In the genomic region with DNA sequence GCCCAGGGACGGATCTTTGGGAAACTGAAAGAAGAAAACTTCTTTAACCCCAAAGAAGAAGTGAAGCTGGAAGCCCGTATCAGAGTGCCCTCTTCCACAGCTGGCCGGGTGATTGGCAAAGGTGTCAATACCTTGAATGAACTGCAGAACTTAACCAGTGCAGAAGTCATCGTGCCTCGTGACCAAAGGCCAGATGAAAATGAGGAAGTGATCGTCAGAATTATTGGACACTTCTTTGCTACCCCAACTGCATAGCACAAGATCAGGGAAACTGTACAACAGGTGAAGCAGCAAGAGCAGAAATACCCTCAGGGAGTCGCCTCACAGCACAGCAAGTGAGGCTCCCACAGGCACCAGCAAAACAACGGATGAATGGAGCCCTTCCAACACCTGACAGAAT, we compare ENCODE assay signal across 31 cellular contexts.
"Had no signal": no experiment of that assay in that cellular context is flagged by ENCODE, and none has a peak within 500 bp of the region (broad histone marks: within the 10 kb centered on the region; RNA-seq: fewer than 3 reads in every experiment).

No MANE protein-coding gene starts in this region.

- H3K27ac ChIP-seq: SJCRH30, SK-N-MC had no signal

- H3K4me1 ChIP-seq: SJCRH30 had no signal

- H3K9me3 ChIP-seq: MG63, SJCRH30 had no signal

- H3K4me3 Mint-ChIP-seq: activated CD4-positive, alpha-beta T cell treated with anti-CD3 and anti-CD28 coated beads, Interleukin-2, amount 10 ng/mL, durations not matched to agents 7 days and 5 days; activated CD8-positive, alpha-beta memory T cell treated with anti-CD3 and anti-CD28 coated beads, Interleukin-2, amount 10 ng/mL, durations not matched to agents 7 days and 5 days; activated naive CD4-positive, alpha-beta T cell treated with anti-CD3 and anti-CD28 coated beads, Interleukin-2, amount 10 ng/mL, durations not matched to agents 7 days and 5 days; activated naive CD8-positive, alpha-beta T cell; activated naive CD8-positive, alpha-beta T cell treated with anti-CD3 and anti-CD28 coated beads, Interleukin-2, amount 50 U/mL, for 24 hours; brain had no signal

- H3K4me1 Mint-ChIP-seq: brain had no signal

- H3K27me3 ChIP-seq: SJCRH30 had no signal

- ATAC-seq: activated CD8-positive, alpha-beta memory T cell treated with anti-CD3 and anti-CD28 coated beads, Interleukin-2, amount 10 ng/mL, durations not matched to agents 7 days and 5 days; activated naive CD8-positive, alpha-beta T cell treated with anti-CD3 and anti-CD28 coated beads, Interleukin-2, amount 50 U/mL, for 24 hours; Panc1 had no signal

- H3K27ac Mint-ChIP-seq: activated CD4-positive, alpha-beta T cell treated with anti-CD3 and anti-CD28 coated beads, Interleukin-2, amount 10 ng/mL, durations not matched to agents 7 days and 5 days; activated CD8-positive, alpha-beta memory T cell treated with anti-CD3 and anti-CD28 coated beads, Interleukin-2, amount 10 ng/mL, durations not matched to agents 7 days and 5 days; activated naive CD4-positive, alpha-beta T cell treated with anti-CD3 and anti-CD28 coated beads, Interleukin-2, amount 10 ng/mL, durations not matched to agents 7 days and 5 days; activated naive CD8-positive, alpha-beta T cell; activated naive CD8-positive, alpha-beta T cell treated with anti-CD3 and anti-CD28 coated beads, Interleukin-2, amount 50 U/mL, for 24 hours; brain had no signal

- H3K4me3 ChIP-seq: MG63, SJCRH30, SK-N-MC had no signal

- H3K36me3 ChIP-seq: MG63, SJCRH30 had no signal

- FAIRE-seq: TTC549 had no signal

- DNase-seq: activated CD4-positive, alpha-beta T cell treated with anti-CD3 and anti-CD28 coated beads, Interleukin-2, amount 10 ng/mL, durations not matched to agents 7 days and 5 days; activated CD4-positive, alpha-beta T cell treated with anti-CD3 and anti-CD28 coated beads, Interleukin-2, amount 50 U/mL, for 48 hours; activated CD8-positive, alpha-beta memory T cell treated with anti-CD3 and anti-CD28 coated beads for 24 hours; activated CD8-positive, alpha-beta memory T cell treated with anti-CD3 and anti-CD28 coated beads, Interleukin-2, amount 10 ng/mL, durations not matched to agents 7 days and 5 days; activated CD8-positive, alpha-beta memory T cell treated with anti-CD3 and anti-CD28 coated beads, Interleukin-2, amount 50 U/mL, for 48 hours; activated effector memory CD4-positive, alpha-beta T cell treated with Interleukin-2 at 50 U/mL for 16 hours; activated naive CD4-positive, alpha-beta T cell treated with anti-CD3 and anti-CD28 coated beads, Interleukin-2, amount 10 ng/mL, durations not matched to agents 7 days and 5 days; activated naive CD8-positive, alpha-beta T cell treated with anti-CD3 and anti-CD28 coated beads, Interleukin-2, amount 50 U/mL, for 24 hours; activated T-cell treated with anti-CD3 and anti-CD28 coated beads, Interleukin-2, amount 50 U/mL, for 48 hours; anterior cingulate cortex; caudate nucleus; cerebellar nuclear complex; Kasumi-1; MG63; NCI-H1092; NCI-H1436 treated with DMSO at 0.1 percent for 48 hours; NCI-H187 treated with DMSO at 0.1 percent for 48 hours; NCI-H2081; NCI-H226; NCI-H446 treated with DMSO at 0.1 percent for 48 hours; NCI-H524; NCI-H69; NCI-H82; SHP77; SJCRH30; T1000 had no signal

- H3K9me3 Mint-ChIP-seq: activated CD4-positive, alpha-beta T cell treated with anti-CD3 and anti-CD28 coated beads, Interleukin-2, amount 10 ng/mL, durations not matched to agents 7 days and 5 days; activated naive CD8-positive, alpha-beta T cell treated with anti-CD3 and anti-CD28 coated beads, Interleukin-2, amount 50 U/mL, for 24 hours; brain had no signal

- H3K36me3 Mint-ChIP-seq: activated CD8-positive, alpha-beta memory T cell treated with anti-CD3 and anti-CD28 coated beads, Interleukin-2, amount 10 ng/mL, durations not matched to agents 7 days and 5 days; brain had no signal
